In the genomic region with DNA sequence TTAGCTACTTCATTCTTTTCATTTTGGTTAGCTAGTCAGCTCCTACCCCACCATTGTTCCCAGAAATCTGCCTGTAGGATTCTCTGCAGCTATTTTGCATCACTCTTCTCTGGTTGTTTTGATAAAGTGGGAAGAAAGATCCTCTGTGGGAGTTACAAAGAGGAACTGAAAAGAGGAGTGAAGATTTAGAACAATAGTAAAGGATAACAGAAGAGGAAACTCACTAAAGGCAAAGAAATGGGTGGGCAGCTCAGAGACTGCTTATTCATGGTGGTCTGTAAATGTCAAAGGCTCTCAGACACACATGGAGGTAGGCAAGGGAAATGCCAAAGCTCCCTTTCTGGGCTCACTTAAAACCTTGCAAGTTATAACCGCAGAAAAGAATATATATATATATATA, we compare ENCODE assay signal across 33 cellular contexts. TPM values are rescaled to one million over a fixed set of nuclear protein-coding genes. Genes with fewer than 3 reads are reported as not detected.
DNase-seq lines count a peak whose midpoint lies in the region; ATAC-seq and TF ChIP-seq lines count a peak whose summit lies in the region.
"Had no signal": no experiment of that assay in that cellular context is flagged by ENCODE, and none has a peak within 500 bp of the region (broad histone marks: within the 10 kb centered on the region; RNA-seq: fewer than 3 reads in every experiment).

No MANE protein-coding gene starts in this region.

- H3K4me3 Mint-ChIP-seq in activated CD8-positive, alpha-beta T cell treated with anti-CD3 and anti-CD28 coated beads for 36 hours, result no peak overlapping the region
- H3K4me3 Mint-ChIP-seq in activated CD8-positive, alpha-beta T cell treated with anti-CD3 and anti-CD28 coated beads, Interleukin-2, amount 10 ng/mL, durations not matched to agents 7 days and 5 days, result no peak overlapping the region
- no peak overlapping the region for H3K4me3 Mint-ChIP-seq in dendritic cell treated with granulocyte-macrophage colony-stimulating factor and Interleukin-4, amounts not matched to agents 40 ng/mL and 50 ng/mL, for 4 days
- H3K4me3 Mint-ChIP-seq in stimulated activated naive B cell treated with anti-CD40 and anti-IgM and Interleukin-4, amounts not matched to agents 10 μg/mL and 1 μg/mL and 100 μg/mL, for 72 hours, result peak overlapping the region in 1 of 2 donors; percentile 0
- H3K4me3 Mint-ChIP-seq: activated CD4-positive, alpha-beta memory T cell treated with anti-CD3 and anti-CD28 coated beads for 36 hours; CD8-positive, alpha-beta T cell had no signal

- no peaks in the 10 kb centered on the region for H3K27me3 Mint-ChIP-seq in activated CD8-positive, alpha-beta T cell treated with anti-CD3 and anti-CD28 coated beads for 36 hours
- peaks cover 9% of the 10 kb centered on the region for H3K27me3 Mint-ChIP-seq in activated CD8-positive, alpha-beta T cell treated with anti-CD3 and anti-CD28 coated beads, Interleukin-2, amount 10 ng/mL, durations not matched to agents 7 days and 5 days (ENCODE audit: low read depth)
- H3K27me3 Mint-ChIP-seq in dendritic cell treated with granulocyte-macrophage colony-stimulating factor and Interleukin-4, amounts not matched to agents 40 ng/mL and 50 ng/mL, for 4 days, result peaks cover 4% of the 10 kb centered on the region
- peaks cover 13 to 17% of the 10 kb centered on the region in 2 donors for H3K27me3 Mint-ChIP-seq in stimulated activated naive B cell treated with anti-CD40 and anti-IgM and Interleukin-4, amounts not matched to agents 10 μg/mL and 1 μg/mL and 100 μg/mL, for 72 hours

- no peak for TF ChIP-seq POLR2A in NB4 (IDR thresholded peaks at IDR 0.05; ENCODE audit: extremely low read depth, insufficient read length)

- intact Hi-C loops in activated CD8-positive, alpha-beta T cell treated with anti-CD3 and anti-CD28 coated beads for 36 hours (cut with micrococcal nuclease), result loop anchor here (5.0 kb wide), 1 partner anchor 66 kb away; no protein-coding TSS in a partner anchor
- intact Hi-C loops in dendritic cell treated with granulocyte-macrophage colony-stimulating factor and Interleukin-4, amounts not matched to agents 40 ng/mL and 50 ng/mL, for 4 days (cut with micrococcal nuclease), result loop anchor here (5.0 kb wide), 1 partner anchor 61 kb away; the partner anchor contains the start of gene FIGLA

- CTCF ChIA-PET in activated CD8-positive, alpha-beta T cell treated with anti-CD3 and anti-CD28 coated beads for 36 hours (lab: Charles Lee), result interaction anchor here (1.3 to 6.1 kb wide), 4 partner anchors 10 to 112 kb away, joined by 3 to 57 read pairs (median 24); partner anchors contain the start of gene FIGLA
- CTCF ChIA-PET in activated CD8-positive, alpha-beta T cell treated with anti-CD3 and anti-CD28 coated beads, Interleukin-2, amount 10 ng/mL, durations not matched to agents 7 days and 5 days (lab: Charles Lee), result interaction anchor here (1.1 to 2.9 kb wide), 9 partner anchors 9 to 197 kb away, joined by 3 to 21 read pairs (median 4); partner anchors contain the start of genes ADD2 and FIGLA

- H3K27ac Mint-ChIP-seq in activated CD8-positive, alpha-beta T cell treated with anti-CD3 and anti-CD28 coated beads for 36 hours, result peak overlapping the region; percentile 77
- H3K27ac Mint-ChIP-seq in activated CD8-positive, alpha-beta T cell treated with anti-CD3 and anti-CD28 coated beads, Interleukin-2, amount 10 ng/mL, durations not matched to agents 7 days and 5 days, result no peak overlapping the region
- H3K27ac Mint-ChIP-seq in dendritic cell treated with granulocyte-macrophage colony-stimulating factor and Interleukin-4, amounts not matched to agents 40 ng/mL and 50 ng/mL, for 4 days, result peak overlapping the region; percentile 81
- no peak overlapping the region for H3K27ac Mint-ChIP-seq in stimulated activated naive B cell treated with anti-CD40 and anti-IgM and Interleukin-4, amounts not matched to agents 10 μg/mL and 1 μg/mL and 100 μg/mL, for 72 hours
- H3K27ac Mint-ChIP-seq: CD8-positive, alpha-beta T cell had no signal

- peak; percentile 22 for DNase-seq in activated CD8-positive, alpha-beta T cell treated with anti-CD3 and anti-CD28 coated beads for 36 hours
- DNase-seq in activated CD8-positive, alpha-beta T cell treated with anti-CD3 and anti-CD28 coated beads, Interleukin-2, amount 10 ng/mL, durations not matched to agents 7 days and 5 days, result no peak
- DNase-seq in NB4 (ENCODE audit: low read depth) (peak; percentile 29), NCI-H128 (lab: John Stamatoyannopoulos, UW; ENCODE audit: unreplicated experiment) (no peak), NCI-H2227 treated with DMSO at 0.1 percent for 48 hours (lab: John Stamatoyannopoulos, UW) (no peak), SK-N-DZ (ENCODE audit: low spot score) (no peak)
- no peak for DNase-seq in stimulated activated naive B cell treated with anti-CD40 and anti-IgM and Interleukin-4, amounts not matched to agents 10 μg/mL and 1 μg/mL and 100 μg/mL, for 72 hours
- DNase-seq: activated CD4-positive, alpha-beta memory T cell treated with anti-CD3 and anti-CD28 coated beads for 36 hours; activated gamma-delta T cell; CD8-positive, alpha-beta T cell; DMS 273 treated with DMSO at 0.1 percent for 48 hours; foreskin fibroblast; KG1; left ventricle myocardium inferior; NCI-H146; NCI-H345; NCI-H69; posterior cingulate gyrus; small intestine; stomach; thyroid gland had no signal

- no peak overlapping the region for H3K4me3 ChIP-seq in NB4 (ENCODE audit: low read depth, low read length)
- H3K4me3 ChIP-seq: A549, coronary artery, left ventricle myocardium inferior, right atrium auricular region, SJSA1, stomach, thyroid gland, vagina had no signal

- no peak for TF ChIP-seq CTCF in activated CD8-positive, alpha-beta T cell treated with anti-CD3 and anti-CD28 coated beads for 36 hours (IDR thresholded peaks at IDR 0.05)
- no peak for TF ChIP-seq CTCF in NB4 (IDR thresholded peaks at IDR 0.05; ENCODE audit: low read depth, low read length)

- H3K4me1 Mint-ChIP-seq in activated CD8-positive, alpha-beta T cell treated with anti-CD3 and anti-CD28 coated beads for 36 hours (ENCODE audit: low read depth), result peaks cover 30% of the 10 kb centered on the region
- peaks cover 31% of the 10 kb centered on the region for H3K4me1 Mint-ChIP-seq in activated CD8-positive, alpha-beta T cell treated with anti-CD3 and anti-CD28 coated beads, Interleukin-2, amount 10 ng/mL, durations not matched to agents 7 days and 5 days (ENCODE audit: low read depth)
- peaks cover 71% of the 10 kb centered on the region for H3K4me1 Mint-ChIP-seq in dendritic cell treated with granulocyte-macrophage colony-stimulating factor and Interleukin-4, amounts not matched to agents 40 ng/mL and 50 ng/mL, for 4 days (ENCODE audit: low read depth)
- peaks cover 9 to 17% of the 10 kb centered on the region in 2 donors for H3K4me1 Mint-ChIP-seq in stimulated activated naive B cell treated with anti-CD40 and anti-IgM and Interleukin-4, amounts not matched to agents 10 μg/mL and 1 μg/mL and 100 μg/mL, for 72 hours

- H3K36me3 Mint-ChIP-seq in activated CD8-positive, alpha-beta T cell treated with anti-CD3 and anti-CD28 coated beads for 36 hours (ENCODE audit: low read depth), result no peaks in the 10 kb centered on the region
- H3K36me3 Mint-ChIP-seq in activated CD8-positive, alpha-beta T cell treated with anti-CD3 and anti-CD28 coated beads, Interleukin-2, amount 10 ng/mL, durations not matched to agents 7 days and 5 days (ENCODE audit: low read depth), result no peaks in the 10 kb centered on the region
- no peaks in the 10 kb centered on the region for H3K36me3 Mint-ChIP-seq in dendritic cell treated with granulocyte-macrophage colony-stimulating factor and Interleukin-4, amounts not matched to agents 40 ng/mL and 50 ng/mL, for 4 days (ENCODE audit: low read depth)
- no peaks in the 10 kb centered on the region for H3K36me3 Mint-ChIP-seq in stimulated activated naive B cell treated with anti-CD40 and anti-IgM and Interleukin-4, amounts not matched to agents 10 μg/mL and 1 μg/mL and 100 μg/mL, for 72 hours
- H3K36me3 Mint-ChIP-seq: activated CD4-positive, alpha-beta memory T cell treated with anti-CD3 and anti-CD28 coated beads for 36 hours; CD8-positive, alpha-beta T cell had no signal

- POLR2A ChIA-PET in activated CD8-positive, alpha-beta T cell treated with anti-CD3 and anti-CD28 coated beads for 36 hours (lab: Charles Lee), result interaction anchor here (1.0 to 1.2 kb wide), 2 partner anchors 18 to 19 kb away, joined by 3 read pairs; no protein-coding TSS in a partner anchor
- POLR2A ChIA-PET in activated CD8-positive, alpha-beta T cell treated with anti-CD3 and anti-CD28 coated beads, Interleukin-2, amount 10 ng/mL, durations not matched to agents 7 days and 5 days (lab: Charles Lee), result no interaction called here

- no peaks in the 10 kb centered on the region for H3K9me3 Mint-ChIP-seq in activated CD8-positive, alpha-beta T cell treated with anti-CD3 and anti-CD28 coated beads for 36 hours
- no peaks in the 10 kb centered on the region for H3K9me3 Mint-ChIP-seq in activated CD8-positive, alpha-beta T cell treated with anti-CD3 and anti-CD28 coated beads, Interleukin-2, amount 10 ng/mL, durations not matched to agents 7 days and 5 days (ENCODE audit: insufficient read depth)
- H3K9me3 Mint-ChIP-seq in dendritic cell treated with granulocyte-macrophage colony-stimulating factor and Interleukin-4, amounts not matched to agents 40 ng/mL and 50 ng/mL, for 4 days, result no peaks in the 10 kb centered on the region
- no peaks in the 10 kb centered on the region for H3K9me3 Mint-ChIP-seq in stimulated activated naive B cell treated with anti-CD40 and anti-IgM and Interleukin-4, amounts not matched to agents 10 μg/mL and 1 μg/mL and 100 μg/mL, for 72 hours
- H3K9me3 Mint-ChIP-seq: activated CD4-positive, alpha-beta memory T cell treated with anti-CD3 and anti-CD28 coated beads for 36 hours; CD8-positive, alpha-beta T cell had no signal

- ATAC-seq in activated CD8-positive, alpha-beta T cell treated with anti-CD3 and anti-CD28 coated beads for 36 hours, result no peak
- ATAC-seq in activated CD8-positive, alpha-beta T cell treated with anti-CD3 and anti-CD28 coated beads, Interleukin-2, amount 10 ng/mL, durations not matched to agents 7 days and 5 days, result no peak
- ATAC-seq in stimulated activated naive B cell treated with anti-CD40 and anti-IgM and Interleukin-4, amounts not matched to agents 10 μg/mL and 1 μg/mL and 100 μg/mL, for 72 hours (replicated peaks), result peak; percentile 49 to 59
- ATAC-seq: A549; activated CD4-positive, CD25-positive, alpha-beta regulatory T cell treated with anti-CD3 and anti-CD28 coated beads, Interleukin-2, amount 50 U/mL, for 24 hours; CD8-positive, alpha-beta T cell; esophagus mucosa had no signal

RNA-seq across cellular contexts. Expression of gene CD207, which starts 17.2 kb away (rescaled TPM):
- not detected for total RNA-seq in activated CD8-positive, alpha-beta T cell treated with anti-CD3 and anti-CD28 coated beads for 36 hours
- total RNA-seq in activated CD8-positive, alpha-beta T cell treated with anti-CD3 and anti-CD28 coated beads, Interleukin-2, amount 10 ng/mL, durations not matched to agents 7 days and 5 days, result not detected
- polyA plus RNA-seq in SK-N-DZ (2014; cell fraction: cytosol; rRNA removed), result 1.5 and 2.0 TPM in 2 replicates
- polyA plus RNA-seq in SK-N-DZ (2014; cell fraction: nucleus; rRNA removed), result 4.7 and 5.3 TPM in 2 replicates
- total RNA-seq: activated CD4-positive, alpha-beta memory T cell treated with anti-CD3 and anti-CD28 coated beads for 36 hours; CD8-positive, alpha-beta T cell; esophagus mucosa; H4; left ventricle myocardium inferior; MCF 10A; right atrium auricular region; SJSA1; stomach; T-helper 1 cell treated with Interleukin-12 subunit alpha and Interleukin-12 subunit beta and Interleukin-4 antibody, amounts not matched to agents 30 ng/mL and 1 ng/mL, for 36 hours; thyroid gland had no signal
- polyA plus RNA-seq: keratinocyte had no signal

RNA-seq across cellular contexts. Expression of gene CLEC4F, which starts 32.4 kb away (rescaled TPM):
- not detected for total RNA-seq in activated CD8-positive, alpha-beta T cell treated with anti-CD3 and anti-CD28 coated beads for 36 hours
- total RNA-seq in activated CD8-positive, alpha-beta T cell treated with anti-CD3 and anti-CD28 coated beads, Interleukin-2, amount 10 ng/mL, durations not matched to agents 7 days and 5 days, result not detected
- polyA plus RNA-seq in SK-N-DZ (2014; cell fraction: cytosol; rRNA removed), result 3.1 and 3.9 TPM in 2 replicates
- 19.4 and 38.4 TPM in 2 replicates for polyA plus RNA-seq in SK-N-DZ (2014; cell fraction: nucleus; rRNA removed)
- total RNA-seq: activated CD4-positive, alpha-beta memory T cell treated with anti-CD3 and anti-CD28 coated beads for 36 hours; CD8-positive, alpha-beta T cell; esophagus mucosa; H4; left ventricle myocardium inferior; MCF 10A; SJSA1 had no signal
- polyA plus RNA-seq: A549, keratinocyte had no signal

RNA-seq across cellular contexts. Expression of gene VAX2, which starts 47.6 kb away (rescaled TPM):
- total RNA-seq in activated CD8-positive, alpha-beta T cell treated with anti-CD3 and anti-CD28 coated beads for 36 hours, result not detected
- total RNA-seq in activated CD8-positive, alpha-beta T cell treated with anti-CD3 and anti-CD28 coated beads, Interleukin-2, amount 10 ng/mL, durations not matched to agents 7 days and 5 days, result not detected
- 9.4 and 12.9 TPM in 2 replicates for polyA plus RNA-seq in SK-N-DZ (2014; cell fraction: cytosol; rRNA removed)
- 16.6 and 16.8 TPM in 2 replicates for polyA plus RNA-seq in SK-N-DZ (2014; cell fraction: nucleus; rRNA removed)
- total RNA-seq: activated CD4-positive, alpha-beta memory T cell treated with anti-CD3 and anti-CD28 coated beads for 36 hours; CD8-positive, alpha-beta T cell; MCF 10A; SJSA1; T-helper 1 cell treated with Interleukin-12 subunit alpha and Interleukin-12 subunit beta and Interleukin-4 antibody, amounts not matched to agents 30 ng/mL and 1 ng/mL, for 36 hours; vagina had no signal

Comparison
In these comparisons a context has a peak if more than half of its experiments do, and no peak if none do; other contexts are left out.
1. DNase-seq: peak in activated CD8-positive, alpha-beta T cell treated with anti-CD3 and anti-CD28 coated beads for 36 hours (single experiment) and NB4 (single experiment); none in activated CD8-positive, alpha-beta T cell treated with anti-CD3 and anti-CD28 coated beads, Interleukin-2, amount 10 ng/mL, durations not matched to agents 7 days and 5 days (single experiment), stimulated activated naive B cell treated with anti-CD40 and anti-IgM and Interleukin-4, amounts not matched to agents 10 μg/mL and 1 μg/mL and 100 μg/mL, for 72 hours (single experiment), NCI-H128 (single experiment), NCI-H2227 treated with DMSO at 0.1 percent for 48 hours (single experiment) and SK-N-DZ (single experiment).
2. H3K27ac Mint-ChIP-seq: peak in activated CD8-positive, alpha-beta T cell treated with anti-CD3 and anti-CD28 coated beads for 36 hours (single experiment) and dendritic cell treated with granulocyte-macrophage colony-stimulating factor and Interleukin-4, amounts not matched to agents 40 ng/mL and 50 ng/mL, for 4 days (single experiment); none in activated CD8-positive, alpha-beta T cell treated with anti-CD3 and anti-CD28 coated beads, Interleukin-2, amount 10 ng/mL, durations not matched to agents 7 days and 5 days (single experiment) and stimulated activated naive B cell treated with anti-CD40 and anti-IgM and Interleukin-4, amounts not matched to agents 10 μg/mL and 1 μg/mL and 100 μg/mL, for 72 hours (single experiment).
3. ATAC-seq: peak in stimulated activated naive B cell treated with anti-CD40 and anti-IgM and Interleukin-4, amounts not matched to agents 10 μg/mL and 1 μg/mL and 100 μg/mL, for 72 hours (2 of 2); none in activated CD8-positive, alpha-beta T cell treated with anti-CD3 and anti-CD28 coated beads for 36 hours (single experiment) and activated CD8-positive, alpha-beta T cell treated with anti-CD3 and anti-CD28 coated beads, Interleukin-2, amount 10 ng/mL, durations not matched to agents 7 days and 5 days (single experiment).